ENCODE assay signal across 11 cellular contexts in genomic region chr7:108094375-108094774, GRCh38. TPM values are rescaled to one million over a fixed set of nuclear protein-coding genes. Genes with fewer than 3 reads are reported as not detected.
A peak's percentile ranks its signal among the peaks of the same experiment; 100 is the strongest.
DNase-seq lines count a peak whose midpoint lies in the region; ATAC-seq, FAIRE-seq and TF ChIP-seq lines count a peak whose summit lies in the region.
"Had no signal": no experiment of that assay in that cellular context is flagged by ENCODE, and none has a peak within 500 bp of the region (broad histone marks: within the 10 kb centered on the region; RNA-seq: fewer than 3 reads in every experiment).

No MANE protein-coding gene starts in this region.

- ATAC-seq in upper lobe of right lung (no peak), GM18505 (IDR thresholded peaks at IDR 0.05; ENCODE audit: unreplicated experiment) (no peak)
- ATAC-seq: HCT116 had no signal

- POLR2A ChIA-PET in endothelial cell of umbilical vein (lab: Charles Lee) = interaction anchor here (1.6 kb wide), 1 partner anchor 14 kb away, joined by 4 read pairs; no protein-coding TSS in a partner anchor

- TF ChIP-seq POLR2A in endothelial cell of umbilical vein (IDR thresholded peaks at IDR 0.05; ENCODE audit: low read depth, low read length) = no peak
- no peak for TF ChIP-seq POLR2A in GM18505 (IDR thresholded peaks at IDR 0.05; ENCODE audit: borderline replicate concordance, extremely low read depth, insufficient read depth, insufficient read length)

- H3K9me3 ChIP-seq in Loucy (ENCODE audit: insufficient read depth, low read depth, low read length) (no peaks in the 10 kb centered on the region), endothelial cell of umbilical vein (replicated peaks; ENCODE audit: control insufficient read depth, insufficient read depth, low read length) (no peaks in the 10 kb centered on the region), muscle layer of colon (ENCODE audit: low read length) (no peaks in the 10 kb centered on the region), upper lobe of right lung (no peaks in the 10 kb centered on the region)
- H3K9me3 ChIP-seq in effector memory CD4-positive, alpha-beta T cell (ENCODE audit: control insufficient read depth, low read length) = no peaks in the 10 kb centered on the region
- H3K9me3 ChIP-seq: mucosa of descending colon had no signal

- H3K79me2 ChIP-seq in Loucy (ENCODE audit: insufficient read depth, low read length) = no peaks in the 10 kb centered on the region
- H3K79me2 ChIP-seq in endothelial cell of umbilical vein (ENCODE audit: control insufficient read depth, insufficient read depth, low read length) = no peaks in the 10 kb centered on the region

- H3K9me2 ChIP-seq in Loucy (replicated peaks; ENCODE audit: low read depth, low read length) = no peaks in the 10 kb centered on the region

- TF ChIP-seq CTCF in Loucy (conservative IDR thresholded peaks at IDR 0.05; ENCODE audit: low read length) = no peak
- no peak for TF ChIP-seq CTCF in endothelial cell of umbilical vein (IDR thresholded peaks at IDR 0.05; ENCODE audit: extremely low read depth in 1 of 2, insufficient read depth in 1 of 2, low read depth in 1 of 2, low read length in 2 of 2)
- no peak for TF ChIP-seq CTCF in upper lobe of right lung (IDR thresholded peaks at IDR 0.05)
- no peak for TF ChIP-seq CTCF in GM10266 (IDR thresholded peaks at IDR 0.05; ENCODE audit: control insufficient read depth, insufficient read depth, low read depth, missing control alignments)

- H3K36me3 ChIP-seq in Loucy (ENCODE audit: insufficient read depth, low read length) = no peaks in the 10 kb centered on the region
- no peaks in the 10 kb centered on the region for H3K36me3 ChIP-seq in endothelial cell of umbilical vein (ENCODE audit: control insufficient read depth in 2 of 2, extremely low read depth in 1 of 2, insufficient read depth in 2 of 2, low read length in 2 of 2)
- H3K36me3 ChIP-seq in muscle layer of colon (ENCODE audit: insufficient read depth, low read length) = no peaks in the 10 kb centered on the region
- no peaks in the 10 kb centered on the region for H3K36me3 ChIP-seq in upper lobe of right lung
- no peaks in the 10 kb centered on the region for H3K36me3 ChIP-seq in effector memory CD4-positive, alpha-beta T cell (ENCODE audit: control insufficient read depth, insufficient read depth, low read length)

- BruUV-seq in endothelial cell of umbilical vein (replicated peaks; lab: Mats Ljungman, UMichigan) = no TSS peak

- H3K27ac ChIP-seq in endothelial cell of umbilical vein (ENCODE audit: insufficient read depth, low read depth, low read length) = peak overlapping the region; percentile 58
- H3K27ac ChIP-seq in muscle layer of colon (ENCODE audit: low read depth, low read length) = peak overlapping the region; percentile 47
- H3K27ac ChIP-seq in upper lobe of right lung = peak overlapping the region; percentile 67
- H3K27ac ChIP-seq in effector memory CD4-positive, alpha-beta T cell (ENCODE audit: insufficient read depth, low read length, poor library complexity, severe bottlenecking) = no peak overlapping the region

- CTCF ChIA-PET in endothelial cell of umbilical vein (lab: Charles Lee) = interaction anchor here (1.0 to 4.7 kb wide), 9 partner anchors 15 to 402 kb away, joined by 3 to 57 read pairs (median 5); partner anchors contain the start of gene LAMB1

- no peaks in the 10 kb centered on the region for H3K27me3 ChIP-seq in Loucy (ENCODE audit: insufficient read depth, low read length, poor library complexity, severe bottlenecking)
- no peaks in the 10 kb centered on the region for H3K27me3 ChIP-seq in endothelial cell of umbilical vein (ENCODE audit: control insufficient read depth in 2 of 2, insufficient read depth in 2 of 2, low read length in 2 of 2)
- H3K27me3 ChIP-seq in muscle layer of colon (ENCODE audit: control insufficient read depth in 1 of 2, insufficient read depth in 2 of 2, low read length in 2 of 2) = no peaks in the 10 kb centered on the region
- no peaks in the 10 kb centered on the region for H3K27me3 ChIP-seq in upper lobe of right lung
- no peaks in the 10 kb centered on the region for H3K27me3 ChIP-seq in effector memory CD4-positive, alpha-beta T cell (replicated peaks; ENCODE audit: control insufficient read depth, insufficient read depth, low read length, poor library complexity, severe bottlenecking)

- H3K4me1 ChIP-seq in Loucy (ENCODE audit: insufficient read depth, low read length, poor library complexity, severe bottlenecking) (peaks cover 16% of the 10 kb centered on the region), endothelial cell of umbilical vein (ENCODE audit: control insufficient read depth, extremely low read depth, insufficient read depth, low read length) (peaks cover 29% of the 10 kb centered on the region), muscle layer of colon (ENCODE audit: insufficient read depth, low read length) (peaks cover 25% of the 10 kb centered on the region), upper lobe of right lung (peaks cover 22% of the 10 kb centered on the region)
- no peaks in the 10 kb centered on the region for H3K4me1 ChIP-seq in effector memory CD4-positive, alpha-beta T cell (ENCODE audit: control insufficient read depth, insufficient read depth, low read length, poor library complexity, severe bottlenecking)

- H2AFZ ChIP-seq in Loucy (ENCODE audit: low read length) (no peak overlapping the region), endothelial cell of umbilical vein (ENCODE audit: low read depth, low read length) (no peak overlapping the region)

- intact Hi-C loops in endothelial cell of umbilical vein (cut with micrococcal nuclease) (no loop called here), upper lobe of right lung (cut with DNase I) (no loop called here)

- H3K4me2 ChIP-seq in Loucy (ENCODE audit: low read depth, low read length, poor library complexity, severe bottlenecking) (peak overlapping the region; percentile 68), endothelial cell of umbilical vein (ENCODE audit: insufficient read depth, low read length) (peak overlapping the region; percentile 78)

- DNase-seq in endothelial cell of umbilical vein (ENCODE audit: low read depth, low spot score) (peak; percentile 17), upper lobe of right lung (no peak), GM10266 (ENCODE audit: extremely low spot score) (no peak)
- no peak for DNase-seq in effector memory CD4-positive, alpha-beta T cell
- DNase-seq: anterior cingulate cortex had no signal

- no peaks in the 10 kb centered on the region for H3F3A ChIP-seq in Loucy (ENCODE audit: low read depth)

- no peak overlapping the region for H3K4me3 ChIP-seq in Loucy (ENCODE audit: low read length, poor library complexity, severe bottlenecking)
- no peak overlapping the region for H3K4me3 ChIP-seq in endothelial cell of umbilical vein (replicated peaks in 1 of 3; ENCODE audit: insufficient read depth in 1 of 3, low read depth in 1 of 3, low read length in 3 of 3)
- no peak overlapping the region for H3K4me3 ChIP-seq in muscle layer of colon (ENCODE audit: low read depth in 1 of 2, low read length in 2 of 2)
- no peak overlapping the region for H3K4me3 ChIP-seq in upper lobe of right lung
- H3K4me3 ChIP-seq in effector memory CD4-positive, alpha-beta T cell (ENCODE audit: insufficient read depth, low read depth, low read length, poor library complexity, severe bottlenecking) = no peak overlapping the region
- H3K4me3 ChIP-seq: mucosa of descending colon had no signal

- no peaks in the 10 kb centered on the region for H3K9me1 ChIP-seq in endothelial cell of umbilical vein (replicated peaks; ENCODE audit: control insufficient read depth, extremely low read depth, insufficient read depth, low read length)

- no peak overlapping the region for H3K9ac ChIP-seq in Loucy (ENCODE audit: low read depth, low read length, poor library complexity, severe bottlenecking)
- no peak overlapping the region for H3K9ac ChIP-seq in endothelial cell of umbilical vein (replicated peaks; ENCODE audit: extremely low read depth, insufficient read depth, low read length)
- no peak overlapping the region for H3K9ac ChIP-seq in muscle layer of colon (ENCODE audit: low read length)

- H4K20me1 ChIP-seq in Loucy (ENCODE audit: insufficient read depth, low read length, poor library complexity, severe bottlenecking) (no peaks in the 10 kb centered on the region), endothelial cell of umbilical vein (replicated peaks; ENCODE audit: control insufficient read depth, extremely low read depth, insufficient read depth, low read length) (no peaks in the 10 kb centered on the region)

- peak; percentile 18 for FAIRE-seq in endothelial cell of umbilical vein (lab: Jason Lieb, UNC)

- dilution Hi-C loops in endothelial cell of umbilical vein (cut with MboI; ENCODE audit: extremely low pct_ligation_motif_present, low sequenced_read_pairs) = no loop called here

TF ChIP-seq in endothelial cell of umbilical vein, 7 proteins besides CTCF, POLR2A, EP300 and RAD21:
- TF ChIP-seq FOS (IDR thresholded peaks at IDR 0.05; ENCODE audit: borderline replicate concordance, insufficient read depth, low read length) (no peak), GATA2 (IDR thresholded peaks at IDR 0.05; ENCODE audit: insufficient read depth, insufficient read length, low read depth, low read length) (no peak), POLR2AphosphoS5 (IDR thresholded peaks at IDR 0.05; ENCODE audit: insufficient read depth, low read depth, low read length) (no peak), JUN (IDR thresholded peaks at IDR 0.05; ENCODE audit: borderline replicate concordance, insufficient read depth, insufficient read length, low read depth) (no peak), MAX (IDR thresholded peaks at IDR 0.05; ENCODE audit: insufficient read depth, insufficient read length) (no peak), EZH2 (IDR thresholded peaks at IDR 0.05; ENCODE audit: borderline replicate concordance, low read depth, low read length, severe bottlenecking) (no peak), MYC (IDR thresholded peaks at IDR 0.05; ENCODE audit: low read depth, low read length) (no peak)

RNA-seq across cellular contexts. Expression of gene LAMB4, which starts 35.8 kb away (rescaled TPM):
- 0.20 and 0.72 TPM in 2 replicates for total RNA-seq in endothelial cell of umbilical vein
- 0.15 and 0.43 TPM in 2 replicates for polyA plus RNA-seq in endothelial cell of umbilical vein
- 0.27 and 0.30 TPM in 2 replicates for polyA plus RNA-seq in endothelial cell of umbilical vein (2011; cell fraction: cytosol; rRNA removed)
- polyA plus RNA-seq in endothelial cell of umbilical vein (2011; cell fraction: nucleus; rRNA removed) = 0.62 and 0.87 TPM in 2 replicates
- polyA plus RNA-seq in endothelial cell of umbilical vein (2012) = 0.15 and 0.21 TPM in 2 replicates
- 0.66 and 0.81 TPM in 2 replicates for polyA minus RNA-seq in endothelial cell of umbilical vein
- polyA minus RNA-seq in endothelial cell of umbilical vein (2011; cell fraction: cytosol; rRNA and poly(A)+ RNA removed) = not detected
- 1.3 and 1.7 TPM in 2 replicates for polyA minus RNA-seq in endothelial cell of umbilical vein (2011; cell fraction: nucleus; rRNA and poly(A)+ RNA removed)
- not detected for total RNA-seq in upper lobe of right lung
- total RNA-seq: T-helper 2 cell treated with Interferon-gamma antibody and Interleukin-4, amounts not matched to agents 100 ng/mL and 5 ng/mL, for 36 hours had no signal
